Comparison of ENCODE assay signal across 8 cellular contexts in genomic region chr5:76818844-76819831, GRCh38. TPM values are rescaled to one million over a fixed set of nuclear protein-coding genes. Genes with fewer than 3 reads are reported as not detected.
DNase-seq lines count a peak whose midpoint lies in the region; ATAC-seq lines count a peak whose summit lies in the region.

A gene with protein sequence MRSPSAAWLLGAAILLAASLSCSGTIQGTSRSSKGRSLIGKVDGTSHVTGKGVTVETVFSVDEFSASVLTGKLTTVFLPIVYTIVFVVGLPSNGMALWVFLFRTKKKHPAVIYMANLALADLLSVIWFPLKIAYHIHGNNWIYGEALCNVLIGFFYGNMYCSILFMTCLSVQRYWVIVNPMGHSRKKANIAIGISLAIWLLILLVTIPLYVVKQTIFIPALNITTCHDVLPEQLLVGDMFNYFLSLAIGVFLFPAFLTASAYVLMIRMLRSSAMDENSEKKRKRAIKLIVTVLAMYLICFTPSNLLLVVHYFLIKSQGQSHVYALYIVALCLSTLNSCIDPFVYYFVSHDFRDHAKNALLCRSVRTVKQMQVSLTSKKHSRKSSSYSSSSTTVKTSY (plus strand): TSS chr5:76819030. CDS start chr5:76819183, 153 bp downstream.

- DNase-seq in ELR (ENCODE audit: low read depth) (peak; percentile 92), NCI-H345 treated with DMSO at 0.1 percent for 48 hours (lab: John Stamatoyannopoulos, UW; ENCODE audit: unreplicated experiment) (peak; percentile 40), activated T-cell treated with anti-CD3 and anti-CD28 coated beads for 48 hours (ENCODE audit: low read depth) (peak; percentile 33), NAMALWA (ENCODE audit: low spot score) (no peak)
- DNase-seq in stimulated activated CD8-positive, alpha-beta memory T cell treated with anti-CD3 and anti-CD28 coated beads, Interleukin-7, amount 100 ng/mL, for 48 hours (ENCODE audit: extremely low read depth in 1 of 2, low read depth in 1 of 2) = peak; percentile 2 to 20

- H3K4me3 ChIP-seq in esophagus (ENCODE audit: low read depth in 1 of 2, low read length in 2 of 2) (peak within 1 kb of the TSS; percentile 59 to 68), mucosa of rectum (ENCODE audit: low read length in 2 of 2) (peak within 1 kb of the TSS; percentile 88)

- H3K36me3 ChIP-seq in esophagus (ENCODE audit: control insufficient read depth in 2 of 2, insufficient read depth in 2 of 2, low read length in 1 of 2) (no peaks in the 10 kb centered on the region), mucosa of rectum (ENCODE audit: control insufficient read depth in 2 of 2, insufficient read depth in 2 of 2, low read length in 2 of 2) (no peaks in the 10 kb centered on the region)

- peak within 1 kb of the TSS; percentile 91 to 96 for H3K9ac ChIP-seq in mucosa of rectum (ENCODE audit: low read depth in 1 of 2, low read length in 2 of 2)

- H3K27me3 ChIP-seq in esophagus (ENCODE audit: control insufficient read depth in 1 of 2, insufficient read depth in 2 of 2, low read length in 2 of 2) (peaks cover 2 to 3% of the 10 kb centered on the region in 2 donors), mucosa of rectum (ENCODE audit: control insufficient read depth in 2 of 2, insufficient read depth in 2 of 2, low read length in 2 of 2) (peaks cover 0 to 2% of the 10 kb centered on the region in 2 donors)

- peak within 1 kb of the TSS; percentile 23 to 59 for H3K27ac ChIP-seq in esophagus (ENCODE audit: low read depth in 2 of 2, low read length in 1 of 2)
- H3K27ac ChIP-seq in mucosa of rectum (ENCODE audit: low read depth in 2 of 2, low read length in 2 of 2) = peak within 1 kb of the TSS; percentile 94 to 95

- WGBS in esophagus, 2 donors = 1 to 2% methylated on average over 71 to 72 of the region's 72 CpGs

- H3K9me3 ChIP-seq in esophagus (ENCODE audit: control insufficient read depth in 2 of 2, insufficient read depth in 1 of 2, low read depth in 1 of 2, low read length in 1 of 2) = no peaks in the 10 kb centered on the region
- H3K9me3 ChIP-seq in mucosa of rectum (ENCODE audit: control insufficient read depth in 2 of 2, low read length in 2 of 2) = no peaks in the 10 kb centered on the region

- ATAC-seq in HG02970 (IDR thresholded peaks at IDR 0.05; ENCODE audit: low FRiP score, unreplicated experiment) = no peak

- H3K4me1 ChIP-seq in esophagus (ENCODE audit: control insufficient read depth in 2 of 2, insufficient read depth in 2 of 2, low read length in 1 of 2) (peaks cover 3 to 5% of the 10 kb centered on the region in 2 donors), mucosa of rectum (ENCODE audit: control insufficient read depth in 2 of 2, insufficient read depth in 2 of 2, low read length in 2 of 2) (peaks cover 14 to 23% of the 10 kb centered on the region in 2 donors)

RNA-seq across cellular contexts. Expression of the gene that starts here (rescaled TPM):
- polyA plus RNA-seq in esophagus = 10 to 100 TPM in 1 of 2 donors, 1 to 10 TPM in 1; 2.7 to 10.3 TPM
